ENCODE assay signal across 8 cellular contexts in genomic region chr5:178729065-178729464, GRCh38. TPM values are rescaled to one million over a fixed set of nuclear protein-coding genes. Genes with fewer than 3 reads are reported as not detected.
DNase-seq lines count a peak whose midpoint lies in the region; ATAC-seq, FAIRE-seq and TF ChIP-seq lines count a peak whose summit lies in the region.
"Not testable (repeated sequence)": the region's sequence is repeated elsewhere in the genome, so short reads cannot be mapped to it uniquely, and the experiment has no call there.

No MANE protein-coding gene starts in this region.

- not testable (repeated sequence) for H3K9me2 ChIP-seq in HCT116 (ENCODE audit: insufficient read depth)

- not testable (repeated sequence) for ATAC-seq in HCT116
- peak; percentile 37 for ATAC-seq in HepG2
- ATAC-seq in aorta (ENCODE audit: low FRiP score), result peak; percentile 55

- FAIRE-seq in HepG2 (lab: Jason Lieb, UNC), result not testable (repeated sequence)

- not testable (repeated sequence) for TF ChIP-seq RAD21 in HCT116 (IDR thresholded peaks at IDR 0.05; ENCODE audit: low read depth); HepG2 (CRISPR knock-in tag; IDR thresholded peaks at IDR 0.05)

- H3K27me3 ChIP-seq in HCT116 (ENCODE audit: insufficient read depth, low read length); adipocyte (replicated peaks; ENCODE audit: control insufficient read depth, insufficient read depth, low read length); dorsolateral prefrontal cortex; HepG2 (ENCODE audit: control insufficient read depth in 1 of 2, insufficient read depth in 2 of 2, low read length in 2 of 2); aorta (ENCODE audit: control insufficient read depth in 1 of 2, insufficient read depth in 2 of 2, low read length in 1 of 2): not testable (repeated sequence)

- H3K79me2 ChIP-seq in HCT116 (ENCODE audit: insufficient read depth, low read length); HepG2 (ENCODE audit: insufficient read depth, low read length): not testable (repeated sequence)

- H4K20me1 ChIP-seq in HCT116 (ENCODE audit: insufficient read depth); HepG2 (ENCODE audit: insufficient read depth, low read length): not testable (repeated sequence)

- CTCF ChIA-PET in HCT116 (lab: Charles Lee), result interaction anchor here (1.9 kb wide), 1 partner anchor 131 kb away, joined by 16 read pairs; the partner anchor contains the start of gene ZNF354B
- CTCF ChIA-PET in HepG2 (lab: Yijun Ruan, JAX; ENCODE audit: low intra/inter-chr PET ratio, low total read pairs), result not testable (repeated sequence)

- H3K4me3 ChIP-seq in AG10803 (ENCODE audit: low read length), result peak overlapping the region; percentile 39
- peak overlapping the region; percentile 52 to 67; a peak in 2 of 4 replicates for H3K4me3 ChIP-seq in HCT116 (replicated peaks in 1 of 2; ENCODE audit: low read depth in 1 of 2, low read length in 2 of 2)
- peak overlapping the region; percentile 87 for H3K4me3 ChIP-seq in adipocyte (ENCODE audit: low read length)
- peak overlapping the region in 30 of 59 donors; percentile 35 to 98 (median 91) for H3K4me3 ChIP-seq in dorsolateral prefrontal cortex
- peak overlapping the region; percentile 49 for H3K4me3 ChIP-seq in fibroblast of the aortic adventitia (ENCODE audit: low read depth, low read length)
- not testable (repeated sequence) for H3K4me3 ChIP-seq in HepG2 (replicated peaks in 1 of 3; ENCODE audit: insufficient read depth in 1 of 3, low read depth in 2 of 3, low read length in 3 of 3); aorta (ENCODE audit: low read length in 2 of 2)
- H3K4me3 ChIP-seq in skeletal muscle cell (ENCODE audit: low read depth, low read length), result peak overlapping the region; percentile 72

- not testable (repeated sequence) for TF ChIP-seq POLR2A in HCT116 (IDR thresholded peaks at IDR 0.05; ENCODE audit: borderline replicate concordance, extremely low read depth, insufficient read depth, insufficient read length); HepG2 (IDR thresholded peaks at IDR 0.05; ENCODE audit: insufficient read depth in 1 of 2, low read depth in 2 of 2, low read length in 2 of 2)

- not testable (repeated sequence) for H3K4me1 ChIP-seq in HCT116 (ENCODE audit: control insufficient read depth in 1 of 2, insufficient read depth in 2 of 2, low read length in 2 of 2); adipocyte (ENCODE audit: control insufficient read depth, insufficient read depth, low read length); HepG2 (ENCODE audit: insufficient read depth, low read length); aorta (ENCODE audit: control insufficient read depth in 1 of 2, insufficient read depth in 2 of 2, low read length in 2 of 2)

- H3K4me2 ChIP-seq in HCT116 (ENCODE audit: low read length), result peak overlapping the region; percentile 81; the same call in 1 of the 2 replicates
- not testable (repeated sequence) for H3K4me2 ChIP-seq in HepG2 (ENCODE audit: low read depth, low read length)

- intact Hi-C loops in HCT116 (cut with micrococcal nuclease); dorsolateral prefrontal cortex (cut with DNase I); HepG2 (cut with micrococcal nuclease; ENCODE audit: unreplicated experiment); aorta (cut with DNase I): not testable (repeated sequence)

- POLR2A ChIA-PET in HCT116 (lab: Charles Lee), result interaction anchor here (0.6 to 1.9 kb wide), 2 partner anchors 104 to 131 kb away, joined by 4 to 6 read pairs; partner anchors contain the start of gene ZNF354B
- POLR2A ChIA-PET in HepG2 (lab: Yijun Ruan, JAX), result not testable (repeated sequence)

- not testable (repeated sequence) for BruUV-seq in HCT116 (replicated peaks; lab: Mats Ljungman, UMichigan); HepG2 (replicated peaks; lab: Mats Ljungman, UMichigan)

- H3K36me3 ChIP-seq in HCT116 (ENCODE audit: control insufficient read depth in 1 of 2, insufficient read depth in 2 of 2, low read length in 2 of 2) (peaks cover 10 to 11% of the 10 kb centered on the region in 2 experiments; a peak in 3 of 4 replicates), adipocyte (ENCODE audit: control insufficient read depth, insufficient read depth, low read length, severe bottlenecking) (peaks cover 40% of the 10 kb centered on the region)
- H3K36me3 ChIP-seq in HepG2 (replicated peaks in 1 of 2; ENCODE audit: control insufficient read depth in 1 of 2, insufficient read depth in 2 of 2, low read length in 2 of 2); aorta (ENCODE audit: control insufficient read depth in 1 of 2, insufficient read depth in 2 of 2, low read length in 1 of 2): not testable (repeated sequence)

- DNase-seq in AG10803 (ENCODE audit: low read depth); HCT116 (ENCODE audit: low read depth, low spot score); adipocyte (ENCODE audit: low read depth); dorsolateral prefrontal cortex; fibroblast of the aortic adventitia (ENCODE audit: low read depth); HepG2 (ENCODE audit: low spot score); skeletal muscle cell (ENCODE audit: low read depth); aorta: not testable (repeated sequence)

- 88% methylated on average over 10 of the region's 33 CpGs for WGBS in HepG2 (ENCODE audit: low lambda C conversion rate)
- 36 to 68% methylated on average over 7 to 15 of the region's 33 CpGs for WGBS in aorta, 2 donors

- not testable (repeated sequence) for H3K27ac ChIP-seq in HCT116 (ENCODE audit: low read depth, low read length); dorsolateral prefrontal cortex; HepG2 (ENCODE audit: extremely low read length, insufficient read depth, low read length); aorta (ENCODE audit: low read depth in 1 of 2, low read length in 2 of 2)

- TF ChIP-seq EP300 in HepG2 (IDR thresholded peaks at IDR 0.05; ENCODE audit: low read depth in 2 of 2, low read length in 2 of 2); HepG2 (CRISPR knock-in tag; IDR thresholded peaks at IDR 0.05; ENCODE audit: borderline replicate concordance): not testable (repeated sequence)

- not testable (repeated sequence) for H2AFZ ChIP-seq in HCT116 (ENCODE audit: low read depth, low read length, poor library complexity, severe bottlenecking); HepG2 (ENCODE audit: low read length)

- not testable (repeated sequence) for H3K9me3 ChIP-seq in HCT116 (ENCODE audit: control insufficient read depth in 1 of 2, insufficient read depth in 1 of 2, low read depth in 1 of 2, low read length in 2 of 2); HepG2 (ENCODE audit: low read length); aorta (ENCODE audit: control insufficient read depth, low read length)
- peaks cover 18% of the 10 kb centered on the region for H3K9me3 ChIP-seq in adipocyte (ENCODE audit: control insufficient read depth, low read length)

- H3K9ac ChIP-seq in HCT116 (ENCODE audit: low read length); adipocyte (ENCODE audit: low read length); HepG2 (ENCODE audit: insufficient read depth, low read depth, low read length): not testable (repeated sequence)

- TF ChIP-seq CTCF in AG10803 (conservative IDR thresholded peaks at IDR 0.05; ENCODE audit: low read length); HCT116 (IDR thresholded peaks at IDR 0.05 in 2 of 3, conservative IDR thresholded peaks at IDR 0.05 in 1 of 3; ENCODE audit: borderline replicate concordance in 1 of 3, insufficient read depth in 1 of 3, low read depth in 2 of 3, low read length in 2 of 3); dorsolateral prefrontal cortex (IDR thresholded peaks at IDR 0.05 in 54 of 56, conservative IDR thresholded peaks at IDR 0.05 in 2 of 56; ENCODE audit: low read depth in 1 of 56, partially characterized antibody in 56 of 56); fibroblast of the aortic adventitia (IDR thresholded peaks at IDR 0.05; ENCODE audit: insufficient read depth, low read length); HepG2 (CRISPR knock-in tag; IDR thresholded peaks at IDR 0.05): not testable (repeated sequence)

- in situ Hi-C loops in HepG2 (cut with HindIII; ENCODE audit: extremely low pct_ligation_motif_present, low pct_unique_long_range_greater_than_20kb), result not testable (repeated sequence)

- RAD21 ChIA-PET in HCT116 (lab: Charles Lee; ENCODE audit: low non-redundant PET in 1 of 2, low total read pairs in 2 of 2, uncharacterized antibody in 2 of 2, unreplicated experiment in 2 of 2), result not testable (repeated sequence)

RNA-seq across cellular contexts. Expression of gene ZNF354A, which starts 1.4 kb away (rescaled TPM):
- total RNA-seq in HCT116 (2021; ENCODE audit: unreplicated experiment) (16.8 TPM), dorsolateral prefrontal cortex (10 to 100 TPM in 112 of 120 experiments, 1 to 10 TPM in 8; 8.0 to 23.5 (median 13.9) TPM), fibroblast of the aortic adventitia (ENCODE audit: low replicate concordance) (8.2 and 23.1 TPM in 2 replicates), HepG2 (2016; rRNA removed; fragmentation: Illumina TruSeq; extraction: Trizol) (3.1 TPM in 2 replicates), aorta (10 to 100 TPM in 1 of 2 donors, 1 to 10 TPM in 1; 9.5 to 16.2 TPM)
- 4.4 and 5.6 TPM in 2 replicates for polyA plus RNA-seq in HCT116 (2012)
- 2.9 and 4.1 TPM in 2 replicates for total RNA-seq in HepG2 (2016; cell fraction: cytosol; rRNA removed; fragmentation: Illumina TruSeq; extraction: Trizol; ENCODE audit: low read depth)
- total RNA-seq in HepG2 (2016; cell fraction: insoluble cytoplasmic fraction; rRNA removed; fragmentation: Illumina TruSeq; extraction: Trizol), result 3.3 and 3.7 TPM in 2 replicates
- total RNA-seq in HepG2 (2016; cell fraction: membrane; rRNA removed; fragmentation: Illumina TruSeq; extraction: Trizol), result 2.7 and 3.3 TPM in 2 replicates
- 4.3 and 4.4 TPM in 2 replicates for total RNA-seq in HepG2 (2016; cell fraction: nucleus; rRNA removed; fragmentation: Illumina TruSeq; extraction: Trizol)
- polyA plus RNA-seq in HepG2 (2011; rRNA removed) (2.9 TPM in 2 replicates), aorta (10 to 100 TPM in 1 of 2 donors, 1 to 10 TPM in 1; 9.0 to 11.1 TPM)
- 1.2 and 1.7 TPM in 2 replicates for polyA plus RNA-seq in HepG2 (2011; cell fraction: cytosol; rRNA removed)
- polyA plus RNA-seq in HepG2 (2011; cell fraction: nucleus; rRNA removed), result 3.6 and 4.6 TPM in 2 replicates
- 2.2 and 3.0 TPM in 2 replicates for polyA plus RNA-seq in HepG2 (2012)
- polyA plus RNA-seq in HepG2 (2016; cell fraction: cytosol; fragmentation: Illumina TruSeq; extraction: Trizol; ENCODE audit: low read depth), result 0.36 and 0.38 TPM in 2 replicates
- polyA plus RNA-seq in HepG2 (2016; cell fraction: insoluble cytoplasmic fraction; fragmentation: Illumina TruSeq; extraction: Trizol; ENCODE audit: low read depth), result 3.9 and 4.9 TPM in 2 replicates
- 1.2 and 1.5 TPM in 2 replicates for polyA plus RNA-seq in HepG2 (2016; cell fraction: membrane; fragmentation: Illumina TruSeq; extraction: Trizol; ENCODE audit: low read depth)
- 10.8 and 11.3 TPM in 2 replicates for polyA plus RNA-seq in HepG2 (2016; cell fraction: nucleus; fragmentation: Illumina TruSeq; extraction: Trizol; ENCODE audit: insufficient read depth, low read depth)
- 2.3 TPM in 2 replicates for polyA minus RNA-seq in HepG2 (2011; rRNA and poly(A)+ RNA removed; ENCODE audit: low replicate concordance)
- 1.5 and 2.0 TPM in 2 replicates for polyA minus RNA-seq in HepG2 (2011; cell fraction: cytosol; rRNA and poly(A)+ RNA removed)
- polyA minus RNA-seq in HepG2 (2011; cell fraction: nucleus; rRNA and poly(A)+ RNA removed), result 3.6 and 5.3 TPM in 2 replicates
